ENCODE assay signal across 1 cellular context in genomic region chr7:141362580-141363435, GRCh38.
TF ChIP-seq lines count a peak whose summit lies in the region.

No MANE protein-coding gene starts in this region.

TF ChIP-seq in GM23338, 12 proteins besides CTCF, POLR2A, EP300 and RAD21 (continued from another document):
- no peak for TF ChIP-seq REST (IDR thresholded peaks at IDR 0.05; ENCODE audit: unreplicated experiment)
- TF ChIP-seq POLR2AphosphoS5 (IDR thresholded peaks at IDR 0.05; ENCODE audit: low read depth), result no peak
- TF ChIP-seq CREB1 (CRISPR knock-in tag; IDR thresholded peaks at IDR 0.05; ENCODE audit: low read depth), result no peak
- no peak for TF ChIP-seq ZNF331 (CRISPR knock-in tag; IDR thresholded peaks at IDR 0.05; ENCODE audit: low read depth)
- TF ChIP-seq EZH2phosphoT487 (IDR thresholded peaks at IDR 0.05; ENCODE audit: unreplicated experiment), result no peak
- no peak for TF ChIP-seq NANOG (IDR thresholded peaks at IDR 0.05; ENCODE audit: borderline replicate concordance)
- no peak for TF ChIP-seq ETS1 (IDR thresholded peaks at IDR 0.05)
